In genomic region chr2:101297383-101297782, GRCh38 we compare ENCODE assay signal across 16 cellular contexts.
"Had no signal": no experiment of that assay in that cellular context is flagged by ENCODE, and none has a peak within 500 bp of the region (broad histone marks: within the 10 kb centered on the region; RNA-seq: fewer than 3 reads in every experiment).

No MANE protein-coding gene starts in this region.

- H3K9me3 Mint-ChIP-seq: type B pancreatic cell had no signal

- H3K27ac ChIP-seq: colonic mucosa, heart left ventricle, psoas muscle, SK-N-MC had no signal

- H3K36me3 ChIP-seq: colonic mucosa had no signal

- FAIRE-seq: kidney had no signal

- H3K4me3 Mint-ChIP-seq: type B pancreatic cell had no signal

- H3K27me3 ChIP-seq: colonic mucosa, heart left ventricle had no signal

- H3K4me3 ChIP-seq: colonic mucosa, heart left ventricle, psoas muscle, SK-N-MC had no signal

- H3K27me3 Mint-ChIP-seq: type B pancreatic cell had no signal

- H3K27ac Mint-ChIP-seq: type B pancreatic cell had no signal

- DNase-seq: activated CD4-positive, alpha-beta T cell treated with anti-CD3 and anti-CD28 coated beads for 4 hours; activated gamma-delta T cell treated with Interleukin-2 at 50 U/mL for 16 hours; activated T-cell treated with anti-CD3 and anti-CD28 coated beads, Interleukin-2, amount 50 U/mL, for 1 hour; colonic mucosa; foreskin melanocyte; heart left ventricle; kidney; occipital lobe; psoas muscle; stimulated activated CD4-positive, alpha-beta T cell treated with anti-CD3 and anti-CD28 coated beads, Interleukin-2, amount 100 ng/mL, for 24 hours; stimulated activated naive CD4-positive, alpha-beta T cell; substantia nigra; T-helper 1 cell had no signal

- H3K9me3 ChIP-seq: colonic mucosa, heart left ventricle, psoas muscle had no signal

- H3K4me1 ChIP-seq: colonic mucosa had no signal

- ATAC-seq: heart left ventricle, psoas muscle, sciatic nerve had no signal
